Comparison of ENCODE assay signal across 9 cellular contexts in the genomic region with DNA sequence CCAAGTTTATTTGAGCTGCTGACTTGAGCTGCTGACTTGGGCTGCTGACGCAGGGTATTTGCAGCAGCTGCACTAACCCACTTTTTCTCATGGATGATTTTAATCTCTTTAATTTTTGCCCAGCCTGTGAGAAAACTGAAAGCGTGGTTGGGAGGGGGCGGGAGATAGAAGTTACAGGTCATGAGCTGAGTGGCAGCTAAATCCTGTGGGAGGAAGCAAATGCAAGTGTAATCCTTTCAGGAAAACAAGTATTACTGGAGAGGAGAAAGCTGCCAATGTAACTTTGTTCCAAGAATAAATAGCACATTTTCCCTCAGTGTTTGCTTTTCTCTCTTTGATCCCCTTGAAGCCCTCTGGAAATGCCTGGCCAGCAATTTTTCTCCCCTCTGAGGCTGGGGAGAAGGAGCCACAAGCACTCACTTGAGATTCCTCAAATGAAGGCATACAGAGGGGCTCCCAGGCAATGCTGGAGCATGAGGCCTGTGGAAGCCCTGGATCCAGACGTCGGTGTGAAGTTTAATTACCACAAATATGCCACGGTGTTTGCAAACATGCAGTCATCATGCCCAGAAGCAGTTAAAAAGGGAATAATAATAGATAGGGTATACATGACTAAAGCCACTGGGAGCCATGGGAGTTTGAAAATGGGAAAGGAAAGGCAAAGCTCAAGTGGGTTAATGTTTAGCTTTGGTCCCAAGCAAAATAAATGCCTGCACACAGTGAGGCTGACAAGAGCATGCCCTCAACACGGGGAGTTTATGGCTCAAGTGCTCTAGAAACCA. TPM values are rescaled to one million over a fixed set of nuclear protein-coding genes. Genes with fewer than 3 reads are reported as not detected.
A peak's percentile ranks its signal among the peaks of the same experiment; 100 is the strongest.
DNase-seq lines count a peak whose midpoint lies in the region; ATAC-seq and TF ChIP-seq lines count a peak whose summit lies in the region.
"Had no signal": no experiment of that assay in that cellular context is flagged by ENCODE, and none has a peak within 500 bp of the region (broad histone marks: within the 10 kb centered on the region; RNA-seq: fewer than 3 reads in every experiment).

No MANE protein-coding gene starts in this region.

- H3K36me3 Mint-ChIP-seq in activated T-cell treated with anti-CD3 and anti-CD28 coated beads, Interleukin-2, amount 50 U/mL, for 24 hours (ENCODE audit: low read depth): no peaks in the 10 kb centered on the region

- peaks cover 12% of the 10 kb centered on the region for H3K4me1 Mint-ChIP-seq in activated T-cell treated with anti-CD3 and anti-CD28 coated beads, Interleukin-2, amount 50 U/mL, for 24 hours (ENCODE audit: low read depth)
- H3K4me1 Mint-ChIP-seq: activated naive CD4-positive, alpha-beta T cell treated with anti-CD3 and anti-CD28 coated beads, Interleukin-2, amount 50 U/mL, for 24 hours had no signal

- intact Hi-C loops in Right ventricle myocardium inferior (cut with DNase I) (no loop called here), left ventricle myocardium inferior (cut with micrococcal nuclease) (no loop called here)

- no peak for TF ChIP-seq POLR2A in upper lobe of left lung (IDR thresholded peaks at IDR 0.05)

- H3K4me1 ChIP-seq in left ventricle myocardium inferior (no peaks in the 10 kb centered on the region), lung (ENCODE audit: control insufficient read depth in 2 of 2, insufficient read depth in 2 of 2, low read length in 2 of 2) (no peaks in the 10 kb centered on the region), upper lobe of left lung (peaks cover 0 to 8% (median 3%) of the 10 kb centered on the region in 4 donors)

- TF ChIP-seq CTCF in left ventricle myocardium inferior (IDR thresholded peaks at IDR 0.05; ENCODE audit: borderline replicate concordance) (no peak), lung (IDR thresholded peaks at IDR 0.05; ENCODE audit: control extremely low read depth, extremely low read depth) (no peak), upper lobe of left lung (IDR thresholded peaks at IDR 0.05) (no peak)

- DNase-seq in Right ventricle myocardium inferior (ENCODE audit: missing footprints) (no peak), left ventricle myocardium inferior (no peak), caudate nucleus (lab: John Stamatoyannopoulos, UW) (peak in 41 of 61 donors; percentile 6 to 88 (median 44)), lung (ENCODE audit: low spot score) (peak; percentile 71), upper lobe of left lung (peak in 1 of 2 donors; percentile 52), NCI-H2081 (lab: John Stamatoyannopoulos, UW) (no peak), NCI-H526 (lab: John Stamatoyannopoulos, UW) (no peak)
- no peak for DNase-seq in activated T-cell treated with anti-CD3 and anti-CD28 coated beads, Interleukin-2, amount 50 U/mL, for 24 hours

- H3K4me3 ChIP-seq in left ventricle myocardium inferior (no peak overlapping the region), lung (no peak overlapping the region), upper lobe of left lung (no peak overlapping the region)

- peak in 1 of 4 donors; percentile 3 for TF ChIP-seq EP300 in upper lobe of left lung (IDR thresholded peaks at IDR 0.05)

- ATAC-seq in Right ventricle myocardium inferior (peak; percentile 60), lung (ENCODE audit: insufficient read depth, low FRiP score) (peak; percentile 82), upper lobe of left lung (ENCODE audit: low FRiP score in 2 of 2) (peak; percentile 81 to 91)

- WGBS in lung, 2 donors: 41 to 67% methylated on average over 7 of the region's 7 CpGs
- 43 to 48% methylated on average over 7 of the region's 7 CpGs for WGBS in upper lobe of left lung, 2 donors

- H3K36me3 ChIP-seq in left ventricle myocardium inferior (no peaks in the 10 kb centered on the region), lung (ENCODE audit: control insufficient read depth in 2 of 2, insufficient read depth in 2 of 2, low read length in 2 of 2) (no peaks in the 10 kb centered on the region), upper lobe of left lung (no peaks in the 10 kb centered on the region)

- no peak overlapping the region for H3K27ac Mint-ChIP-seq in activated T-cell treated with anti-CD3 and anti-CD28 coated beads, Interleukin-2, amount 50 U/mL, for 24 hours
- H3K27ac Mint-ChIP-seq: activated naive CD4-positive, alpha-beta T cell treated with anti-CD3 and anti-CD28 coated beads, Interleukin-2, amount 50 U/mL, for 24 hours had no signal

- H3K27ac ChIP-seq in left ventricle myocardium inferior (replicated peaks) (no peak overlapping the region), caudate nucleus (ENCODE audit: low read depth, low read length) (peak overlapping the region; percentile 87), lung (ENCODE audit: low read depth in 1 of 2, low read length in 1 of 2) (peak overlapping the region in 1 of 2 donors; percentile 81), upper lobe of left lung (peak overlapping the region; percentile 19 to 72 (median 45))

- H3K9me3 ChIP-seq in left ventricle myocardium inferior (replicated peaks) (peaks cover 6% of the 10 kb centered on the region), lung (ENCODE audit: control insufficient read depth in 2 of 2, insufficient read depth in 1 of 2, low read length in 1 of 2) (no peaks in the 10 kb centered on the region), upper lobe of left lung (no peaks in the 10 kb centered on the region)

- H3K27me3 ChIP-seq in left ventricle myocardium inferior (ENCODE audit: low read depth): no peaks in the 10 kb centered on the region
- no peaks in the 10 kb centered on the region for H3K27me3 ChIP-seq in lung (ENCODE audit: control insufficient read depth, insufficient read depth)
- no peaks in the 10 kb centered on the region for H3K27me3 ChIP-seq in upper lobe of left lung

- peaks cover 3% of the 10 kb centered on the region for H3K9me3 Mint-ChIP-seq in activated T-cell treated with anti-CD3 and anti-CD28 coated beads, Interleukin-2, amount 50 U/mL, for 24 hours

- peaks cover 46% of the 10 kb centered on the region for H3K27me3 Mint-ChIP-seq in activated T-cell treated with anti-CD3 and anti-CD28 coated beads, Interleukin-2, amount 50 U/mL, for 24 hours

- no peak overlapping the region for H3K4me3 Mint-ChIP-seq in activated T-cell treated with anti-CD3 and anti-CD28 coated beads, Interleukin-2, amount 50 U/mL, for 24 hours
- H3K4me3 Mint-ChIP-seq: activated naive CD4-positive, alpha-beta T cell treated with anti-CD3 and anti-CD28 coated beads, Interleukin-2, amount 50 U/mL, for 24 hours had no signal

RNA-seq across cellular contexts. Expression of gene EVA1A, which starts 10.4 kb away (rescaled TPM):
- total RNA-seq in Right ventricle myocardium inferior (0.84 TPM), left ventricle myocardium inferior (0.41 TPM), lung (10 to 100 TPM; 35.8 to 51.3 TPM), upper lobe of left lung (10 to 100 TPM; 30.4 to 96.9 (median 55.0) TPM)
- polyA plus RNA-seq in lung: 100 to 1,000 TPM in 1 of 2 donors, 10 to 100 TPM in 1; 30.1 to 102 TPM

Comparison
In these comparisons a context has a peak if more than half of its experiments do, and no peak if none do; other contexts are left out.
1. DNase-seq: peak in caudate nucleus (41 of 61) and lung (single experiment); none in Right ventricle myocardium inferior (single experiment), left ventricle myocardium inferior (single experiment), activated T-cell treated with anti-CD3 and anti-CD28 coated beads, Interleukin-2, amount 50 U/mL, for 24 hours (single experiment), NCI-H2081 (0 of 2) and NCI-H526 (0 of 2).
2. RNA of gene EVA1A, which starts 10.4 kb away (total RNA-seq): 30.4 to 96.9 TPM in upper lobe of left lung and 35.8 to 51.3 TPM in lung; 0.84 TPM in Right ventricle myocardium inferior (single experiment) and 0.41 TPM in left ventricle myocardium inferior (single experiment); every median in the first group is over 10 times any median in the second.
3. Peak in every context shown above with its lines, with median percentiles within 50 percentile points of each other: ATAC-seq.